In genomic region chr5:166909926-166910325, GRCh38 we compare ENCODE assay signal across 23 cellular contexts.
"Had no signal": no experiment of that assay in that cellular context is flagged by ENCODE, and none has a peak within 500 bp of the region (broad histone marks: within the 10 kb centered on the region; RNA-seq: fewer than 3 reads in every experiment).

No MANE protein-coding gene starts in this region.

- ATAC-seq: effector memory CD8-positive, alpha-beta T cell; naive thymus-derived CD8-positive, alpha-beta T cell; right cardiac atrium; stimulated activated memory B cell treated with anti-CD40 and anti-IgM and Interleukin-4, amounts not matched to agents 10 μg/mL and 1 μg/mL and 100 μg/mL, for 72 hours; stimulated activated naive CD8-positive, alpha-beta T cell treated with anti-CD3 and anti-CD28 coated beads, Interleukin-15, Interleukin-2, amounts not matched to agents 100 U/mL and 50 U/mL, for 24 hours had no signal

- H3K4me3 ChIP-seq: coronary artery, left lung, prostate gland, skin epidermis, spleen, testis, tibial artery, upper lobe of left lung, uterus had no signal

- DNase-seq: dermis blood vessel endothelial cell; effector memory CD8-positive, alpha-beta T cell; head of caudate nucleus; left cardiac atrium; left lung; mesenchymal stem cell; midbrain; naive thymus-derived CD8-positive, alpha-beta T cell; nephron progenitor cell; nucleus accumbens; right cardiac atrium; spleen; stimulated activated CD4-positive, alpha-beta T cell treated with anti-CD3 and anti-CD28 coated beads, Interleukin-4, amount 100 ng/mL, for 4 hours; stimulated activated naive CD8-positive, alpha-beta T cell treated with anti-CD3 and anti-CD28 coated beads, Interleukin-15, Interleukin-2, amounts not matched to agents 100 U/mL and 50 U/mL, for 24 hours; substantia nigra; testis; tibial artery; upper lobe of left lung; uterus had no signal
